In the genomic region with DNA sequence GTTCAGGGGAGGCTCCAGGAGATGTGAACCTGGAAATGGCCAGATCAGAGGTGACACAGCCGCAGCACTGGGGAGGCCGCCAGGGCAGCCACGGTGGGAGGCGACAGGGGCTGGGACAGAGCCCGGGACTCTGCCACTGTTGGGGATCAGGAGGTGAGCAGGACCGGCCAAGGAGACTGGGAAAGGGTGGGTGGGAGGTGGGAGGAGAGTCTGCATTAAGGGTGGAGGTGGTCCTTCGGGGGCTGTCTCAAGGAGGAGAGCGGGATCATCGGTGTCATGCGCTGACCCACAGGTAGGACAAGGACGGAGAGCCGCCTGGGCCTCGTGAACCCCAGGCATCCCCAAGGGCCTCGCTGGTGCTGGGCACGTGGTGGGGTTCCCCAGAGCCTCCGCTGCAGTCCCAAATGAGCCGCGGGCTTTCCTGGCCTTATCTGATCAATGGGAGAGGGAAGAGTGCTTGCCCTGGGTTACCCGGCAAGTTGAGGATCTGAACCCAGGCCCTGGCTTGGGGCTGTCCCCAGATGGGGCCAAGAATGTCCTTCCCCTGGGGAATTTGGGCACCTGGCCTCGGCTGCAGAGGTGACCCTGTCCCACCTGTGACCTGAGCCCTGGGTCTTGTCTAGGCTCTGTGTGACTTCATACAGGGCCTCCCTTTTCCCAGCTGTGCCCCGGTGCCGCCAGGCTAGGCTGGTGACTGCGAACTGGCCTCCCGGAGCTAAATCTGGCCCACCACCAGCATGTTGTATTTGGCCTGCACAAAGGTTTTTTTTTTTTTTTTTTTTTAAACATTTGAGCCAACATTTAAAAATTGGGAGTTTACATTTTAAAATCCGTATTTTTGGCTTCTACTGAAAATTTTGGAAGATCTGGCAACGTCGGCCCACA, we compare ENCODE assay signal across 1 cellular context.
TF ChIP-seq lines count a peak whose summit lies in the region.

No MANE protein-coding gene starts in this region.

TF ChIP-seq in GM23338, 12 proteins besides CTCF, POLR2A, EP300 and RAD21 (continued from another document):
- TF ChIP-seq, protein P1, sequence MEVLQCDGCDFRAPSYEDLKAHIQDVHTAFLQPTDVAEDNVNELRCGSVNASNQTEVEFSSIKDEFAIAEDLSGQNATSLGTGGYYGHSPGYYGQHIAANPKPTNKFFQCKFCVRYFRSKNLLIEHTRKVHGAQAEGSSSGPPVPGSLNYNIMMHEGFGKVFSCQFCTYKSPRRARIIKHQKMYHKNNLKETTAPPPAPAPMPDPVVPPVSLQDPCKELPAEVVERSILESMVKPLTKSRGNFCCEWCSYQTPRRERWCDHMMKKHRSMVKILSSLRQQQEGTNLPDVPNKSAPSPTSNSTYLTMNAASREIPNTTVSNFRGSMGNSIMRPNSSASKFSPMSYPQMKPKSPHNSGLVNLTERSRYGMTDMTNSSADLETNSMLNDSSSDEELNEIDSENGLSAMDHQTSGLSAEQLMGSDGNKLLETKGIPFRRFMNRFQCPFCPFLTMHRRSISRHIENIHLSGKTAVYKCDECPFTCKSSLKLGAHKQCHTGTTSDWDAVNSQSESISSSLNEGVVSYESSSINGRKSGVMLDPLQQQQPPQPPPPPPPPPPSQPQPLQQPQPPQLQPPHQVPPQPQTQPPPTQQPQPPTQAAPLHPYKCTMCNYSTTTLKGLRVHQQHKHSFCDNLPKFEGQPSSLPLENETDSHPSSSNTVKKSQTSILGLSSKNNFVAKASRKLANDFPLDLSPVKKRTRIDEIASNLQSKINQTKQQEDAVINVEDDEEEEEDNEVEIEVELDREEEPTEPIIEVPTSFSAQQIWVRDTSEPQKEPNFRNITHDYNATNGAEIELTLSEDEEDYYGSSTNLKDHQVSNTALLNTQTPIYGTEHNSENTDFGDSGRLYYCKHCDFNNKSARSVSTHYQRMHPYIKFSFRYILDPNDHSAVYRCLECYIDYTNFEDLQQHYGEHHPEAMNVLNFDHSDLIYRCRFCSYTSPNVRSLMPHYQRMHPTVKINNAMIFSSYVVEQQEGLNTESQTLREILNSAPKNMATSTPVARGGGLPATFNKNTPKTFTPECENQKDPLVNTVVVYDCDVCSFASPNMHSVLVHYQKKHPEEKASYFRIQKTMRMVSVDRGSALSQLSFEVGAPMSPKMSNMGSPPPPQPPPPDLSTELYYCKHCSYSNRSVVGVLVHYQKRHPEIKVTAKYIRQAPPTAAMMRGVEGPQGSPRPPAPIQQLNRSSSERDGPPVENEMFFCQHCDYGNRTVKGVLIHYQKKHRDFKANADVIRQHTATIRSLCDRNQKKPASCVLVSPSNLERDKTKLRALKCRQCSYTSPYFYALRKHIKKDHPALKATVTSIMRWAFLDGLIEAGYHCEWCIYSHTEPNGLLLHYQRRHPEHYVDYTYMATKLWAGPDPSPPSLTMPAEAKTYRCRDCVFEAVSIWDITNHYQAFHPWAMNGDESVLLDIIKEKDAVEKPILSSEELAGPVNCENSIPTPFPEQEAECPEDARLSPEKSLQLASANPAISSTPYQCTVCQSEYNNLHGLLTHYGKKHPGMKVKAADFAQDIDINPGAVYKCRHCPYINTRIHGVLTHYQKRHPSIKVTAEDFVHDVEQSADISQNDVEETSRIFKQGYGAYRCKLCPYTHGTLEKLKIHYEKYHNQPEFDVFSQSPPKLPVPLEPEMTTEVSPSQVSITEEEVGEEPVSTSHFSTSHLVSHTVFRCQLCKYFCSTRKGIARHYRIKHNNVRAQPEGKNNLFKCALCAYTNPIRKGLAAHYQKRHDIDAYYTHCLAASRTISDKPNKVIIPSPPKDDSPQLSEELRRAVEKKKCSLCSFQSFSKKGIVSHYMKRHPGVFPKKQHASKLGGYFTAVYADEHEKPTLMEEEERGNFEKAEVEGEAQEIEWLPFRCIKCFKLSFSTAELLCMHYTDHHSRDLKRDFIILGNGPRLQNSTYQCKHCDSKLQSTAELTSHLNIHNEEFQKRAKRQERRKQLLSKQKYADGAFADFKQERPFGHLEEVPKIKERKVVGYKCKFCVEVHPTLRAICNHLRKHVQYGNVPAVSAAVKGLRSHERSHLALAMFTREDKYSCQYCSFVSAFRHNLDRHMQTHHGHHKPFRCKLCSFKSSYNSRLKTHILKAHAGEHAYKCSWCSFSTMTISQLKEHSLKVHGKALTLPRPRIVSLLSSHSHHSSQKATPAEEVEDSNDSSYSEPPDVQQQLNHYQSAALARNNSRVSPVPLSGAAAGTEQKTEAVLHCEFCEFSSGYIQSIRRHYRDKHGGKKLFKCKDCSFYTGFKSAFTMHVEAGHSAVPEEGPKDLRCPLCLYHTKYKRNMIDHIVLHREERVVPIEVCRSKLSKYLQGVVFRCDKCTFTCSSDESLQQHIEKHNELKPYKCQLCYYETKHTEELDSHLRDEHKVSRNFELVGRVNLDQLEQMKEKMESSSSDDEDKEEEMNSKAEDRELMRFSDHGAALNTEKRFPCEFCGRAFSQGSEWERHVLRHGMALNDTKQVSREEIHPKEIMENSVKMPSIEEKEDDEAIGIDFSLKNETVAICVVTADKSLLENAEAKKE (CRISPR knock-in tag; IDR thresholded peaks at IDR 0.05) = no peak
- TF ChIP-seq STAT1 (IDR thresholded peaks at IDR 0.05; ENCODE audit: unreplicated experiment) (no peak), ZNF331 (CRISPR knock-in tag; IDR thresholded peaks at IDR 0.05; ENCODE audit: low read depth) (no peak), POLR2AphosphoS5 (IDR thresholded peaks at IDR 0.05; ENCODE audit: low read depth) (no peak), EZH2phosphoT487 (IDR thresholded peaks at IDR 0.05; ENCODE audit: unreplicated experiment) (no peak), ZNF114 (CRISPR knock-in tag; IDR thresholded peaks at IDR 0.05) (no peak), EZH2 (IDR thresholded peaks at IDR 0.05; ENCODE audit: low read depth, unreplicated experiment) (no peak), NANOG (IDR thresholded peaks at IDR 0.05; ENCODE audit: borderline replicate concordance) (no peak), CREB1 (CRISPR knock-in tag; IDR thresholded peaks at IDR 0.05; ENCODE audit: low read depth) (no peak)
- TF ChIP-seq, protein P2, sequence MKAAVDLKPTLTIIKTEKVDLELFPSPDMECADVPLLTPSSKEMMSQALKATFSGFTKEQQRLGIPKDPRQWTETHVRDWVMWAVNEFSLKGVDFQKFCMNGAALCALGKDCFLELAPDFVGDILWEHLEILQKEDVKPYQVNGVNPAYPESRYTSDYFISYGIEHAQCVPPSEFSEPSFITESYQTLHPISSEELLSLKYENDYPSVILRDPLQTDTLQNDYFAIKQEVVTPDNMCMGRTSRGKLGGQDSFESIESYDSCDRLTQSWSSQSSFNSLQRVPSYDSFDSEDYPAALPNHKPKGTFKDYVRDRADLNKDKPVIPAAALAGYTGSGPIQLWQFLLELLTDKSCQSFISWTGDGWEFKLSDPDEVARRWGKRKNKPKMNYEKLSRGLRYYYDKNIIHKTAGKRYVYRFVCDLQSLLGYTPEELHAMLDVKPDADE (IDR thresholded peaks at IDR 0.05) = no peak
